In genomic region chr11:35785287-35786167, GRCh38 we compare ENCODE assay signal across 1 cellular context.
A peak's percentile ranks its signal among the peaks of the same experiment; 100 is the strongest.
TF ChIP-seq lines count a peak whose summit lies in the region.

No MANE protein-coding gene starts in this region.

TF ChIP-seq in K562, 482 proteins besides CTCF, POLR2A, EP300 and RAD21 (continued from another document):
- TF ChIP-seq ZNF740 (CRISPR knock-in tag; IDR thresholded peaks at IDR 0.05) (no peak), ZNF740 (tag; IDR thresholded peaks at IDR 0.05) (peak in 1 of 2 experiments; percentile 55; a peak in 1 of 4 replicates), ZNF184 (CRISPR knock-in tag; IDR thresholded peaks at IDR 0.05) (no peak), ELF2 (CRISPR knock-in tag; IDR thresholded peaks at IDR 0.05) (0 out of 2 replicates have a peak, but pooled peaks have one; percentile 30), HDAC8 (tag; IDR thresholded peaks at IDR 0.05) (peak; percentile 53; the same call in 1 of the 2 replicates), NR4A1 (CRISPR knock-in tag; IDR thresholded peaks at IDR 0.05) (no peak), NR4A1 (tag; IDR thresholded peaks at IDR 0.05) (peak; percentile 33; the same call in 1 of the 2 replicates), ZNF311 (CRISPR knock-in tag; IDR thresholded peaks at IDR 0.05) (0 out of 2 replicates have a peak, but pooled peaks have one; percentile 40), SMC3 (conservative IDR thresholded peaks at IDR 0.05; ENCODE audit: insufficient read depth, low read depth, low read length) (no peak), DMBX1 (CRISPR knock-in tag; IDR thresholded peaks at IDR 0.05; ENCODE audit: borderline replicate concordance) (peak; percentile 30; the same call in 1 of the 2 replicates), ZNF584 (CRISPR knock-in tag; IDR thresholded peaks at IDR 0.05; ENCODE audit: low read depth) (peak; percentile 86), MTA2 (IDR thresholded peaks at IDR 0.05; ENCODE audit: low read depth) (no peak), NR2C2 (CRISPR knock-in tag; IDR thresholded peaks at IDR 0.05) (no peak), NR2C2 (tag; IDR thresholded peaks at IDR 0.05) (peak; percentile 22; the same call in 1 of the 2 replicates), PTTG1 (tag; IDR thresholded peaks at IDR 0.05; ENCODE audit: low read depth) (peak; percentile 79), DDX20 (tag; IDR thresholded peaks at IDR 0.05; ENCODE audit: low read depth) (0 out of 2 replicates have a peak, but pooled peaks have one; percentile 31), ZNF639 (CRISPR knock-in tag; conservative IDR thresholded peaks at IDR 0.05 in 1 of 2, IDR thresholded peaks at IDR 0.05 in 1 of 2) (no peak), BACH1 (tag; IDR thresholded peaks at IDR 0.05) (0 out of 2 replicates have a peak, but pooled peaks have one; percentile 7), UBTF (IDR thresholded peaks at IDR 0.05; ENCODE audit: borderline replicate concordance in 1 of 2, low read depth in 2 of 2, low read length in 2 of 2) (no peak), SAFB (IDR thresholded peaks at IDR 0.05; ENCODE audit: borderline replicate concordance, low read depth, low read length) (no peak), TRIM28 (IDR thresholded peaks at IDR 0.05) (no peak), EZH2 (IDR thresholded peaks at IDR 0.05; ENCODE audit: borderline replicate concordance, low read depth, low read length) (no peak), NFE2L1 (tag; IDR thresholded peaks at IDR 0.05; ENCODE audit: borderline replicate concordance, low read depth) (0 out of 2 replicates have a peak, but pooled peaks have one; percentile 4), HSF4 (CRISPR knock-in tag; IDR thresholded peaks at IDR 0.05; ENCODE audit: borderline replicate concordance) (peak; percentile 79; the same call in 1 of the 2 replicates), MYC (IDR thresholded peaks at IDR 0.05; ENCODE audit: low read depth, low read length) (no peak), MYC (CRISPR knock-in tag; IDR thresholded peaks at IDR 0.05; ENCODE audit: borderline replicate concordance, low read depth) (no peak), DIDO1 (tag; IDR thresholded peaks at IDR 0.05; ENCODE audit: low read depth) (peak; percentile 75; the same call in 1 of the 2 replicates), CXXC5 (CRISPR knock-in tag; IDR thresholded peaks at IDR 0.05) (peak; percentile 36), GTF2A2 (tag; IDR thresholded peaks at IDR 0.05) (peak; percentile 65), SMARCC2 (IDR thresholded peaks at IDR 0.05; ENCODE audit: low read depth) (no peak)
- TF ChIP-seq, protein P1, sequence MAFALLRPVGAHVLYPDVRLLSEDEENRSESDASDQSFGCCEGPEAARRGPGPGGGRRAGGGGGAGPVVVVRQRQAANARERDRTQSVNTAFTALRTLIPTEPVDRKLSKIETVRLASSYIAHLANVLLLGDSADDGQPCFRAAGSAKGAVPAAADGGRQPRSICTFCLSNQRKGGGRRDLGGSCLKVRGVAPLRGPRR (CRISPR knock-in tag; IDR thresholded peaks at IDR 0.05) = peak; percentile 30; the same call in 1 of the 2 replicates
- TF ChIP-seq, protein P2, sequence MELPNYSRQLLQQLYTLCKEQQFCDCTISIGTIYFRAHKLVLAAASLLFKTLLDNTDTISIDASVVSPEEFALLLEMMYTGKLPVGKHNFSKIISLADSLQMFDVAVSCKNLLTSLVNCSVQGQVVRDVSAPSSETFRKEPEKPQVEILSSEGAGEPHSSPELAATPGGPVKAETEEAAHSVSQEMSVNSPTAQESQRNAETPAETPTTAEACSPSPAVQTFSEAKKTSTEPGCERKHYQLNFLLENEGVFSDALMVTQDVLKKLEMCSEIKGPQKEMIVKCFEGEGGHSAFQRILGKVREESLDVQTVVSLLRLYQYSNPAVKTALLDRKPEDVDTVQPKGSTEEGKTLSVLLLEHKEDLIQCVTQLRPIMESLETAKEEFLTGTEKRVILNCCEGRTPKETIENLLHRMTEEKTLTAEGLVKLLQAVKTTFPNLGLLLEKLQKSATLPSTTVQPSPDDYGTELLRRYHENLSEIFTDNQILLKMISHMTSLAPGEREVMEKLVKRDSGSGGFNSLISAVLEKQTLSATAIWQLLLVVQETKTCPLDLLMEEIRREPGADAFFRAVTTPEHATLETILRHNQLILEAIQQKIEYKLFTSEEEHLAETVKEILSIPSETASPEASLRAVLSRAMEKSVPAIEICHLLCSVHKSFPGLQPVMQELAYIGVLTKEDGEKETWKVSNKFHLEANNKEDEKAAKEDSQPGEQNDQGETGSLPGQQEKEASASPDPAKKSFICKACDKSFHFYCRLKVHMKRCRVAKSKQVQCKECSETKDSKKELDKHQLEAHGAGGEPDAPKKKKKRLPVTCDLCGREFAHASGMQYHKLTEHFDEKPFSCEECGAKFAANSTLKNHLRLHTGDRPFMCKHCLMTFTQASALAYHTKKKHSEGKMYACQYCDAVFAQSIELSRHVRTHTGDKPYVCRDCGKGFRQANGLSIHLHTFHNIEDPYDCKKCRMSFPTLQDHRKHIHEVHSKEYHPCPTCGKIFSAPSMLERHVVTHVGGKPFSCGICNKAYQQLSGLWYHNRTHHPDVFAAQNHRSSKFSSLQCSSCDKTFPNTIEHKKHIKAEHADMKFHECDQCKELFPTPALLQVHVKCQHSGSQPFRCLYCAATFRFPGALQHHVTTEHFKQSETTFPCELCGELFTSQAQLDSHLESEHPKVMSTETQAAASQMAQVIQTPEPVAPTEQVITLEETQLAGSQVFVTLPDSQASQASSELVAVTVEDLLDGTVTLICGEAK (IDR thresholded peaks at IDR 0.05) = no peak
- TF ChIP-seq, protein P2 (CRISPR knock-in tag; IDR thresholded peaks at IDR 0.05) = no peak
TF ChIP-seq in K562: peak in this region for 24.
